ENCODE assay signal across 1 cellular context in the genomic region with DNA sequence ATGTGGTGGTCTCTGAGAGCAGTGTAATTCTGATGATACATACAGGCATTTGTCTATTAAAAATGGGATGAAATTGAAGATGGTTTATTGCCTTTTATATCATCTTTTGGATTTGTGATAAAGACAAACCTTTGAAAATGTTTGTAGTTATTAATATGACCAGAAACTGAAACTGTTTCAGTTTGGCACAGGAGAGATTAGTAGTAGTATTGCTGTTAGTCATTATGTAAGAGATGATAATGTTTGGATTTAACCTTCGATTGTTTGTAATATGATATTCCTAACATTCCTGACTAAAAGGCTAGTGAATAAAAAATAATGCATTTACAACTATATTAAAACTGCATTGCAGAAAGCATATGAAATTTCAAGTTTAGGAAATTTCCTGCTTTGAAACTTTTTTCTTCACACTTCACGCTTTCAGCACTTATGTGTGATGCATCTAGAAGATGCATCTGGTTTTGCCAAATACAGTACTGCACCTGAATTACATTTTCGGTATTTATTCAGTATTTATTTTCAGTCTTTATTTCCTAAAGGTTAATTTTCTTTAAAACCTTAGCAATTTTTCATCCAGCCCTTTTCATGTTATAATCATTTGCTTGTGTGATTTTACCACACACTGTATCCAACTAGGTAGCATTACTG.
TF ChIP-seq lines count a peak whose summit lies in the region.

No MANE protein-coding gene starts in this region.

TF ChIP-seq in A549, 52 proteins besides CTCF, POLR2A, EP300 and RAD21 (continued from another document):
- TF ChIP-seq, protein P1, sequence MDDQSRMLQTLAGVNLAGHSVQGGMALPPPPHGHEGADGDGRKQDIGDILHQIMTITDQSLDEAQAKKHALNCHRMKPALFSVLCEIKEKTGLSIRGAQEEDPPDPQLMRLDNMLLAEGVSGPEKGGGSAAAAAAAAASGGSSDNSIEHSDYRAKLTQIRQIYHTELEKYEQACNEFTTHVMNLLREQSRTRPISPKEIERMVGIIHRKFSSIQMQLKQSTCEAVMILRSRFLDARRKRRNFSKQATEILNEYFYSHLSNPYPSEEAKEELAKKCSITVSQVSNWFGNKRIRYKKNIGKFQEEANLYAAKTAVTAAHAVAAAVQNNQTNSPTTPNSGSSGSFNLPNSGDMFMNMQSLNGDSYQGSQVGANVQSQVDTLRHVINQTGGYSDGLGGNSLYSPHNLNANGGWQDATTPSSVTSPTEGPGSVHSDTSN (IDR thresholded peaks at IDR 0.05) = no peak
- no peak for TF ChIP-seq NFE2L2 (conservative IDR thresholded peaks at IDR 0.05; ENCODE audit: low read length)
- TF ChIP-seq HEYL (CRISPR knock-in tag; IDR thresholded peaks at IDR 0.05) = no peak
- no peak for TF ChIP-seq HOXA7 (CRISPR knock-in tag; IDR thresholded peaks at IDR 0.05)
- TF ChIP-seq EHMT2 (IDR thresholded peaks at IDR 0.05; ENCODE audit: low read depth) = no peak
- no peak for TF ChIP-seq NPAS2 (CRISPR knock-in tag; IDR thresholded peaks at IDR 0.05; ENCODE audit: borderline replicate concordance)
- no peak for TF ChIP-seq NR3C1 (IDR thresholded peaks at IDR 0.05)
TF ChIP-seq in A549: peak in this region for 0.
